ENCODE assay signal across 25 cellular contexts in the genomic region with DNA sequence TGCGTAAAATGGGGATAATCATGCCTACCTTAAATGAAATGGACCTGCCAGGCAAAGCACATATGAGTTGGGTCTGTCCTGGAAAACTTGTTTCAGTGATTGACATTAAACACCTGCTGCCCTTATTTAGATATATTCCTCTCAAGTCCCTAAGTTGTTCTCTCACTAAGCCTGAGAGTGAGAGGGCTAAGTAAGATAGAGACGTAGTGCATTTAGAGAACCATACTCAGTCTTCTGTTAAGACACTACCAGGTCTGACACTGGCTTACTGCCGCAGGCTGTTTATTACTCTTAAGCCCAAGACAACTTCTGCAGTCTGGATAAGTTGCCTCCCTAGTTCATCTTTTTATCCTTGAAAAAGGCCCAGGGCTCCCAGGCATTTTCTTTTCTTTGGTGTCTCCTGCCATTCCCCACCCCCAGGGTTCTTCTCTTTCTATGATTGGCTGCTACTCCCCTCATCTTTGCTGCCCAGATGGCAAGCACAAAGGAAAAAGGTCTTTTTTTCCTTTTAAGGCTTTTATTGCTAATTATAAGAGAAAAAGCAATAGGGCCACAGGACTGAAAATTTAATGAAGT. TPM values are rescaled to one million over a fixed set of nuclear protein-coding genes. Genes with fewer than 3 reads are reported as not detected.
DNase-seq lines count a peak whose midpoint lies in the region; ATAC-seq and TF ChIP-seq lines count a peak whose summit lies in the region.
"Had no signal": no experiment of that assay in that cellular context is flagged by ENCODE, and none has a peak within 500 bp of the region (broad histone marks: within the 10 kb centered on the region; RNA-seq: fewer than 3 reads in every experiment).

No MANE protein-coding gene starts in this region.

- intact Hi-C loops in upper lobe of right lung (cut with DNase I) (no loop called here), Calu3 (cut with micrococcal nuclease; ENCODE audit: unreplicated experiment) (loop anchor here (10.0 kb wide), 1 partner anchor 166 kb away; no protein-coding TSS in a partner anchor)

- no peak overlapping the region for H3K23ac ChIP-seq in neuronal stem cell (ENCODE audit: low read depth, low read length, poor library complexity)

- H2BK5ac ChIP-seq in neuronal stem cell (ENCODE audit: low read length) = no peak overlapping the region

- H3K4me1 Mint-ChIP-seq in Calu3 (ENCODE audit: low read depth, unreplicated experiment) = peaks cover 22% of the 10 kb centered on the region

- H3K27ac Mint-ChIP-seq in Calu3 (ENCODE audit: unreplicated experiment) = no peak overlapping the region
- H3K27ac Mint-ChIP-seq: activated CD4-positive, alpha-beta T cell treated with anti-CD3 and anti-CD28 coated beads for 36 hours; HFFc6; stimulated activated naive CD8-positive, alpha-beta T cell treated with anti-CD3 and anti-CD28 coated beads, Interleukin-15, Interleukin-2, amounts not matched to agents 100 ng/mL and 50 ng/mL, for 24 hours had no signal

- BruUV-seq in Calu3 (replicated peaks; lab: Mats Ljungman, UMichigan) = no TSS peak

- H2AFZ ChIP-seq in neuronal stem cell (ENCODE audit: low read length) = no peak overlapping the region
- H2AFZ ChIP-seq: PC-9 had no signal

- H3K14ac ChIP-seq in neuronal stem cell (ENCODE audit: low read length) = no peak overlapping the region

- H3K36me3 Mint-ChIP-seq in Calu3 (ENCODE audit: insufficient read depth, unreplicated experiment) = peaks cover 18% of the 10 kb centered on the region

- ATAC-seq in upper lobe of right lung (no peak), GM21576 (IDR thresholded peaks at IDR 0.05; ENCODE audit: unreplicated experiment) (no peak)
- ATAC-seq: activated CD4-positive, alpha-beta T cell treated with anti-CD3 and anti-CD28 coated beads for 36 hours; lower lobe of right lung; Right ventricle myocardium inferior had no signal

- no peak overlapping the region for H2BK120ac ChIP-seq in neuronal stem cell (ENCODE audit: low read depth, low read length)

- H3K4me3 Mint-ChIP-seq in Calu3 (ENCODE audit: low read depth, unreplicated experiment) = no peak overlapping the region
- H3K4me3 Mint-ChIP-seq: activated CD4-positive, alpha-beta T cell treated with anti-CD3 and anti-CD28 coated beads for 36 hours; HFFc6; stimulated activated naive CD8-positive, alpha-beta T cell treated with anti-CD3 and anti-CD28 coated beads, Interleukin-15, Interleukin-2, amounts not matched to agents 100 ng/mL and 50 ng/mL, for 24 hours had no signal

- H3K4me3 ChIP-seq in neuronal stem cell (ENCODE audit: low read length in 2 of 2) (no peak overlapping the region), upper lobe of right lung (no peak overlapping the region)
- H3K4me3 ChIP-seq: lower lobe of right lung, PC-9 had no signal

- DNase-seq in EH (ENCODE audit: low read depth) = peak; percentile 10
- DNase-seq in NCI-H82 (lab: John Stamatoyannopoulos, UW) = peak; percentile 58
- peak; percentile 35 for DNase-seq in globus pallidus (ENCODE audit: low spot score)
- DNase-seq in neuronal stem cell (ENCODE audit: low spot score) = no peak
- no peak for DNase-seq in upper lobe of right lung
- no peak for DNase-seq in Calu3
- no peak for DNase-seq in AG20443 (ENCODE audit: low spot score)
- DNase-seq: activated CD4-positive, alpha-beta T cell treated with anti-CD3 and anti-CD28 coated beads for 36 hours; activated CD8-positive, alpha-beta memory T cell treated with anti-CD3 and anti-CD28 coated beads for 24 hours; activated effector memory CD4-positive, alpha-beta T cell treated with Interleukin-2 at 50 U/mL for 16 hours; BE2C; DMS79 treated with DMSO at 0.1 percent for 48 hours; HFFc6; kidney glomerular epithelial cell; lower lobe of right lung; NCI-H1417 treated with DMSO at 0.1 percent for 48 hours; NCI-H2107; NK-92 treated with Interleukin-12 subunit alpha and Interleukin-12 subunit beta, amount 100 ng/mL, for 24 hours; PC-9; T-helper 2 cell had no signal

- no peak for TF ChIP-seq CTCF in upper lobe of right lung (IDR thresholded peaks at IDR 0.05)
- TF ChIP-seq CTCF in Calu3 (IDR thresholded peaks at IDR 0.05; ENCODE audit: unreplicated experiment) = no peak

- no peak overlapping the region for H3K4ac ChIP-seq in neuronal stem cell (ENCODE audit: low read length)

- no peak overlapping the region for H4K8ac ChIP-seq in neuronal stem cell (ENCODE audit: low read depth, low read length)

- no CpG with 5 or more reads among the region's 3 CpGs for WGBS in neuronal stem cell (ENCODE audit: extremely low coverage in 2 of 2, insufficient read length in 2 of 2, insufficient replicate concordance in 1 of 2), 2 donors

- CTCF ChIA-PET in Calu3 (lab: Charles Lee) = no interaction called here

- peaks cover 12% of the 10 kb centered on the region for H3K27me3 Mint-ChIP-seq in Calu3 (ENCODE audit: unreplicated experiment)
- H3K27me3 Mint-ChIP-seq: stimulated activated naive CD8-positive, alpha-beta T cell treated with anti-CD3 and anti-CD28 coated beads, Interleukin-15, Interleukin-2, amounts not matched to agents 100 ng/mL and 50 ng/mL, for 24 hours had no signal

- no peak overlapping the region for H2BK15ac ChIP-seq in neuronal stem cell (ENCODE audit: low read length)

- no peak overlapping the region for H3K18ac ChIP-seq in neuronal stem cell (ENCODE audit: low read length)

- H3K36me3 ChIP-seq in neuronal stem cell (replicated peaks in 1 of 2; ENCODE audit: control insufficient read depth in 2 of 2, insufficient read depth in 2 of 2, low read length in 2 of 2) (peaks cover 0 to 18% of the 10 kb centered on the region in 2 donors), upper lobe of right lung (no peaks in the 10 kb centered on the region)
- H3K36me3 ChIP-seq: BE2C, lower lobe of right lung, neutrophil had no signal

- H3K9me3 ChIP-seq in neuronal stem cell (replicated peaks in 1 of 2; ENCODE audit: control insufficient read depth in 2 of 2, insufficient read depth in 1 of 2, low read depth in 1 of 2, low read length in 2 of 2) (no peaks in the 10 kb centered on the region), upper lobe of right lung (no peaks in the 10 kb centered on the region)
- H3K9me3 ChIP-seq: BE2C, lower lobe of right lung, neutrophil had no signal

- no peaks in the 10 kb centered on the region for H3K9me3 Mint-ChIP-seq in Calu3 (ENCODE audit: low read depth, unreplicated experiment)
- H3K9me3 Mint-ChIP-seq: HFFc6; stimulated activated naive CD8-positive, alpha-beta T cell treated with anti-CD3 and anti-CD28 coated beads, Interleukin-15, Interleukin-2, amounts not matched to agents 100 ng/mL and 50 ng/mL, for 24 hours had no signal

- no peak overlapping the region for H2AK5ac ChIP-seq in neuronal stem cell (ENCODE audit: low read depth, low read length)

- H3K27ac ChIP-seq in neuronal stem cell (replicated peaks; ENCODE audit: low read length) (peak overlapping the region; percentile 73), upper lobe of right lung (no peak overlapping the region)
- H3K27ac ChIP-seq: HL-60, lower lobe of right lung, neutrophil, PC-9 had no signal

- H2BK12ac ChIP-seq in neuronal stem cell (ENCODE audit: low read length) = no peak overlapping the region

- H3K4me2 ChIP-seq in neuronal stem cell (ENCODE audit: insufficient read depth, low read length, poor library complexity, severe bottlenecking) = no peak overlapping the region
- H3K4me2 ChIP-seq: PC-9 had no signal

- H3K79me1 ChIP-seq in neuronal stem cell (ENCODE audit: low read depth, low read length) = no peaks in the 10 kb centered on the region

- H3K9ac ChIP-seq in neuronal stem cell (ENCODE audit: low read depth, low read length, poor library complexity) = no peak overlapping the region

- peaks cover 27 to 33% of the 10 kb centered on the region in 2 donors for H3K4me1 ChIP-seq in neuronal stem cell (ENCODE audit: control insufficient read depth in 2 of 2, insufficient read depth in 1 of 2, low read depth in 1 of 2, low read length in 2 of 2)
- H3K4me1 ChIP-seq in upper lobe of right lung = peaks cover 29% of the 10 kb centered on the region
- H3K4me1 ChIP-seq: BE2C had no signal

- H4K91ac ChIP-seq in neuronal stem cell (ENCODE audit: low read depth, low read length, poor library complexity) = no peak overlapping the region

- H3K27me3 ChIP-seq in neuronal stem cell (ENCODE audit: control insufficient read depth in 3 of 3, insufficient read depth in 3 of 3, low read depth in 1 of 3, low read length in 3 of 3) = no peaks in the 10 kb centered on the region
- H3K27me3 ChIP-seq in upper lobe of right lung = no peaks in the 10 kb centered on the region
- H3K27me3 ChIP-seq: BE2C, neutrophil had no signal

RNA-seq across cellular contexts. Expression of gene CACHD1, which starts 38.7 kb away (rescaled TPM):
- 11.5 TPM for polyA plus RNA-seq in neuronal stem cell (2013, experiment 1 of 2)
- 11.4 TPM for polyA plus RNA-seq in neuronal stem cell (2013, experiment 2 of 2)
- total RNA-seq in upper lobe of right lung = 31.8 TPM
- total RNA-seq in Calu3 (2022) = 2.5 and 3.5 TPM in 2 replicates

Comparison
In these comparisons a context has a peak if more than half of its experiments do, and no peak if none do; other contexts are left out.
1. DNase-seq: peak in EH (single experiment), NCI-H82 (single experiment) and globus pallidus (single experiment); none in neuronal stem cell (single experiment), upper lobe of right lung (single experiment), Calu3 (single experiment) and AG20443 (single experiment).